In genomic region chr18:22796069-22796468, GRCh38 we compare ENCODE assay signal across 19 cellular contexts.
DNase-seq lines count a peak whose midpoint lies in the region; ATAC-seq, FAIRE-seq and TF ChIP-seq lines count a peak whose summit lies in the region.
"Had no signal": no experiment of that assay in that cellular context is flagged by ENCODE, and none has a peak within 500 bp of the region (broad histone marks: within the 10 kb centered on the region; RNA-seq: fewer than 3 reads in every experiment).

No MANE protein-coding gene starts in this region.

- ATAC-seq in PC-3 (peak; percentile 84), HG02852 (IDR thresholded peaks at IDR 0.05; ENCODE audit: unreplicated experiment) (no peak), HG03139 (IDR thresholded peaks at IDR 0.05; ENCODE audit: unreplicated experiment) (no peak)
- ATAC-seq in activated T-cell treated with anti-CD3 and anti-CD28 coated beads, Interleukin-2, amount 50 U/mL, for 4 hours, result no peak

- TF ChIP-seq CTCF in HEK293 (tag by site-specific recombination; IDR thresholded peaks at IDR 0.05) (no peak), PC-3 (conservative IDR thresholded peaks at IDR 0.05; ENCODE audit: low read depth, low read length) (no peak), endothelial cell of umbilical vein (IDR thresholded peaks at IDR 0.05; ENCODE audit: extremely low read depth in 1 of 2, insufficient read depth in 1 of 2, low read depth in 1 of 2, low read length in 2 of 2) (no peak), keratinocyte (optimal IDR thresholded peaks at IDR 0.05 in 1 of 3, IDR thresholded peaks at IDR 0.05 in 1 of 3, conservative IDR thresholded peaks at IDR 0.05 in 1 of 3; ENCODE audit: extremely low read depth in 1 of 3, insufficient read depth in 2 of 3, low read length in 3 of 3) (no peak)

- H3K27me3 ChIP-seq in PC-3 (ENCODE audit: low read length) (no peaks in the 10 kb centered on the region), endothelial cell of umbilical vein (ENCODE audit: control insufficient read depth in 2 of 2, insufficient read depth in 2 of 2, low read length in 2 of 2) (peaks cover 21 to 31% of the 10 kb centered on the region in 2 experiments), keratinocyte (ENCODE audit: control insufficient read depth, extremely low read depth, insufficient read depth, low read length) (no peaks in the 10 kb centered on the region)
- H3K27me3 ChIP-seq: BE2C, Peyer's patch, SJCRH30 had no signal

- H3K36me3 ChIP-seq in HEK293 (ENCODE audit: control insufficient read depth in 2 of 2, insufficient read depth in 1 of 2, low read length in 2 of 2) (no peaks in the 10 kb centered on the region), PC-3 (ENCODE audit: low read depth, low read length) (no peaks in the 10 kb centered on the region), endothelial cell of umbilical vein (ENCODE audit: control insufficient read depth in 2 of 2, extremely low read depth in 1 of 2, insufficient read depth in 2 of 2, low read length in 2 of 2) (no peaks in the 10 kb centered on the region), keratinocyte (ENCODE audit: control insufficient read depth in 2 of 2, extremely low read depth in 1 of 2, insufficient read depth in 2 of 2, low read length in 2 of 2) (no peaks in the 10 kb centered on the region)
- H3K36me3 ChIP-seq: BE2C, Peyer's patch, SJCRH30 had no signal

- no peak overlapping the region for H3K9ac ChIP-seq in PC-3 (ENCODE audit: low read length)
- no peak overlapping the region for H3K9ac ChIP-seq in endothelial cell of umbilical vein (replicated peaks; ENCODE audit: extremely low read depth, insufficient read depth, low read length)
- no peak overlapping the region for H3K9ac ChIP-seq in keratinocyte (ENCODE audit: control insufficient read depth, extremely low read depth, insufficient read depth, low read length)

- H3K9me1 ChIP-seq in endothelial cell of umbilical vein (replicated peaks; ENCODE audit: control insufficient read depth, extremely low read depth, insufficient read depth, low read length) (no peaks in the 10 kb centered on the region), keratinocyte (ENCODE audit: control insufficient read depth, extremely low read depth, insufficient read depth, low read length) (no peaks in the 10 kb centered on the region)

- DNase-seq in PC-3 (peak; percentile 44), endothelial cell of umbilical vein (ENCODE audit: low read depth, low spot score) (no peak), keratinocyte (ENCODE audit: low read depth, low spot score) (no peak), NCI-H187 (lab: John Stamatoyannopoulos, UW) (no peak)
- no peak for DNase-seq in activated T-cell treated with anti-CD3 and anti-CD28 coated beads, Interleukin-2, amount 50 U/mL, for 4 hours
- DNase-seq: BE2C, DMS53, GDM1, KG1, NCI-H1417, NCI-H187 treated with DMSO at 0.1 percent for 48 hours, NCI-H2107, Peyer's patch, SJCRH30 had no signal

- H3K4me2 ChIP-seq in PC-3 (ENCODE audit: low read length) (peak overlapping the region; percentile 17; the same call in 1 of the 2 replicates), endothelial cell of umbilical vein (ENCODE audit: insufficient read depth, low read length) (no peak overlapping the region), keratinocyte (ENCODE audit: control insufficient read depth, extremely low read depth, insufficient read depth, low read depth, low read length) (no peak overlapping the region)

- dilution Hi-C loops in endothelial cell of umbilical vein (cut with MboI; ENCODE audit: extremely low pct_ligation_motif_present, low sequenced_read_pairs) (no loop called here), keratinocyte (cut with MboI; ENCODE audit: extremely low pct_ligation_motif_present, low sequenced_read_pairs) (no loop called here)

- CTCF ChIA-PET in HEK293 (lab: Yijun Ruan, JAX) (interaction anchor here (0.7 kb wide), 1 partner anchor 72 kb away, joined by 3 read pairs; no protein-coding TSS in a partner anchor), PC-3 (lab: Charles Lee) (interaction anchor here (0.6 kb wide), 1 partner anchor 898 kb away, joined by 3 read pairs; no protein-coding TSS in a partner anchor), endothelial cell of umbilical vein (lab: Charles Lee) (no interaction called here)

- H3K27ac ChIP-seq in HEK293 (ENCODE audit: extremely low read depth, low read depth, low read length), result no peak overlapping the region
- no peak overlapping the region for H3K27ac ChIP-seq in PC-3 (ENCODE audit: low read length)
- no peak overlapping the region for H3K27ac ChIP-seq in endothelial cell of umbilical vein (ENCODE audit: insufficient read depth, low read depth, low read length)
- no peak overlapping the region for H3K27ac ChIP-seq in keratinocyte (ENCODE audit: control insufficient read depth, insufficient read depth, low read length)
- H3K27ac ChIP-seq: Peyer's patch, SJCRH30 had no signal

- H3K9me2 ChIP-seq in PC-3 (replicated peaks; ENCODE audit: low read length), result no peaks in the 10 kb centered on the region

- no peaks in the 10 kb centered on the region for H3K4me1 Mint-ChIP-seq in activated T-cell treated with anti-CD3 and anti-CD28 coated beads, Interleukin-2, amount 50 U/mL, for 4 hours (ENCODE audit: low read depth)

- FAIRE-seq in endothelial cell of umbilical vein (lab: Jason Lieb, UNC), result no peak
- peak; percentile 56 for FAIRE-seq in keratinocyte (lab: Jason Lieb, UNC)
- FAIRE-seq: D721Med, GM18507 had no signal

- H3F3A ChIP-seq in PC-3 (ENCODE audit: low read length, unreplicated experiment), result no peaks in the 10 kb centered on the region

- H3K9me3 ChIP-seq in HEK293 (ENCODE audit: control insufficient read depth, insufficient read depth, low read depth, low read length) (no peaks in the 10 kb centered on the region), PC-3 (ENCODE audit: low read length) (no peaks in the 10 kb centered on the region), endothelial cell of umbilical vein (replicated peaks; ENCODE audit: control insufficient read depth, insufficient read depth, low read length) (no peaks in the 10 kb centered on the region), keratinocyte (ENCODE audit: control insufficient read depth, low read depth, low read length) (no peaks in the 10 kb centered on the region)
- H3K9me3 ChIP-seq: BE2C, Peyer's patch, SJCRH30 had no signal

- H2AFZ ChIP-seq in PC-3 (ENCODE audit: low read length) (no peak overlapping the region), endothelial cell of umbilical vein (ENCODE audit: low read depth, low read length) (no peak overlapping the region), keratinocyte (ENCODE audit: control insufficient read depth, low read length) (no peak overlapping the region)

- H3K4me1 ChIP-seq in HEK293 (ENCODE audit: control insufficient read depth, insufficient read depth, low read length), result 0 out of 2 replicates have a peak, but pooled peaks cover 4% of the 10 kb centered on the region
- H3K4me1 ChIP-seq in PC-3 (ENCODE audit: insufficient read depth, low read length), result peaks cover 12% of the 10 kb centered on the region
- H3K4me1 ChIP-seq in endothelial cell of umbilical vein (ENCODE audit: control insufficient read depth, extremely low read depth, insufficient read depth, low read length), result no peaks in the 10 kb centered on the region
- H3K4me1 ChIP-seq in keratinocyte (ENCODE audit: control insufficient read depth, extremely low read depth, insufficient read depth, low read length), result peaks cover 10% of the 10 kb centered on the region
- H3K4me1 ChIP-seq: BE2C had no signal

- intact Hi-C loops in PC-3 (cut with micrococcal nuclease) (loop anchor here (1.0 kb wide), 1 partner anchor 85 kb away; no protein-coding TSS in a partner anchor), endothelial cell of umbilical vein (cut with micrococcal nuclease) (loop anchor here (5.0 kb wide), 1 partner anchor 136 kb away; the partner anchor contains the start of gene RBBP8)

- H3K9me3 Mint-ChIP-seq in activated T-cell treated with anti-CD3 and anti-CD28 coated beads, Interleukin-2, amount 50 U/mL, for 4 hours, result no peaks in the 10 kb centered on the region

- no peak overlapping the region for H3K4me3 Mint-ChIP-seq in activated T-cell treated with anti-CD3 and anti-CD28 coated beads, Interleukin-2, amount 50 U/mL, for 4 hours

- TF ChIP-seq POLR2A in endothelial cell of umbilical vein (IDR thresholded peaks at IDR 0.05; ENCODE audit: low read depth, low read length), result no peak

- peaks cover 2% of the 10 kb centered on the region for H3K27me3 Mint-ChIP-seq in activated T-cell treated with anti-CD3 and anti-CD28 coated beads, Interleukin-2, amount 50 U/mL, for 4 hours (ENCODE audit: low read depth)

- H3K79me2 ChIP-seq in PC-3 (ENCODE audit: low read length) (no peaks in the 10 kb centered on the region), endothelial cell of umbilical vein (ENCODE audit: control insufficient read depth, insufficient read depth, low read length) (no peaks in the 10 kb centered on the region), keratinocyte (ENCODE audit: control insufficient read depth, insufficient read depth, low read length) (no peaks in the 10 kb centered on the region)

- H4K20me1 ChIP-seq in PC-3 (ENCODE audit: low read length) (no peaks in the 10 kb centered on the region), endothelial cell of umbilical vein (replicated peaks; ENCODE audit: control insufficient read depth, extremely low read depth, insufficient read depth, low read length) (no peaks in the 10 kb centered on the region), keratinocyte (ENCODE audit: control insufficient read depth, extremely low read depth, insufficient read depth, low read length) (no peaks in the 10 kb centered on the region)

- H3K36me3 Mint-ChIP-seq in activated T-cell treated with anti-CD3 and anti-CD28 coated beads, Interleukin-2, amount 50 U/mL, for 4 hours (ENCODE audit: insufficient read depth), result no peaks in the 10 kb centered on the region

- H3K4me3 ChIP-seq in HEK293 (ENCODE audit: low read depth, low read length), result no peak overlapping the region
- H3K4me3 ChIP-seq in PC-3 (ENCODE audit: low read length), result no peak overlapping the region
- no peak overlapping the region for H3K4me3 ChIP-seq in endothelial cell of umbilical vein (replicated peaks in 1 of 3; ENCODE audit: insufficient read depth in 1 of 3, low read depth in 1 of 3, low read length in 3 of 3)
- H3K4me3 ChIP-seq in keratinocyte (ENCODE audit: control insufficient read depth in 2 of 3, extremely low read depth in 1 of 3, insufficient read depth in 2 of 3, low read depth in 1 of 3, low read length in 3 of 3), result no peak overlapping the region
- H3K4me3 ChIP-seq: Peyer's patch, SJCRH30 had no signal

- BruUV-seq in PC-3 (replicated peaks; lab: Mats Ljungman, UMichigan), result no TSS peak
- BruUV-seq in endothelial cell of umbilical vein (replicated peaks; lab: Mats Ljungman, UMichigan), result no TSS peak

- POLR2A ChIA-PET in HEK293 (lab: Yijun Ruan, JAX), result interaction anchor here (0.6 kb wide), 1 partner anchor 552 kb away, joined by 5 read pairs; no protein-coding TSS in a partner anchor
- POLR2A ChIA-PET in PC-3 (lab: Charles Lee; ENCODE audit: unreplicated experiment), result no interaction called here
- POLR2A ChIA-PET in endothelial cell of umbilical vein (lab: Charles Lee), result no interaction called here

TF ChIP-seq in endothelial cell of umbilical vein, 7 proteins besides CTCF, POLR2A, EP300 and RAD21:
- TF ChIP-seq FOS (IDR thresholded peaks at IDR 0.05; ENCODE audit: borderline replicate concordance, insufficient read depth, low read length), result peak; percentile 10
- no peak for TF ChIP-seq MYC (IDR thresholded peaks at IDR 0.05; ENCODE audit: low read depth, low read length)
TF ChIP-seq in endothelial cell of umbilical vein: peak in this region for 1.
